Comparison of ENCODE assay signal across 8 cellular contexts in genomic region chr6:42339991-42340401, GRCh38.
A peak's percentile ranks its signal among the peaks of the same experiment; 100 is the strongest.
DNase-seq lines count a peak whose midpoint lies in the region; ATAC-seq and TF ChIP-seq lines count a peak whose summit lies in the region.

No MANE protein-coding gene starts in this region.

- peaks cover 48% of the 10 kb centered on the region for H3K4me1 Mint-ChIP-seq in activated T-cell treated with anti-CD3 and anti-CD28 coated beads, Interleukin-2, amount 50 U/mL, for 4 hours (ENCODE audit: low read depth)

- no peaks in the 10 kb centered on the region for H4K20me1 ChIP-seq in hepatocyte (ENCODE audit: insufficient read depth, poor library complexity, severe bottlenecking)

- ATAC-seq in HG03039 (IDR thresholded peaks at IDR 0.05; ENCODE audit: unreplicated experiment) (peak; percentile 65), HG03354 (IDR thresholded peaks at IDR 0.05; ENCODE audit: poor library complexity, severe bottlenecking, unreplicated experiment) (no peak)
- peak; percentile 95 for ATAC-seq in activated T-cell treated with anti-CD3 and anti-CD28 coated beads, Interleukin-2, amount 50 U/mL, for 4 hours

- H3K4me3 Mint-ChIP-seq in activated T-cell treated with anti-CD3 and anti-CD28 coated beads, Interleukin-2, amount 50 U/mL, for 4 hours: peak overlapping the region; percentile 14

- 90% methylated on average over 2 of the region's 2 CpGs for WGBS in hepatocyte (ENCODE audit: low lambda C conversion rate, missing lambda C conversion rate)

- H3K27me3 ChIP-seq in hepatocyte: no peaks in the 10 kb centered on the region

- no peak overlapping the region for H3K4me2 ChIP-seq in hepatocyte

- no peak overlapping the region for H3K4me3 ChIP-seq in hepatocyte

- no peak overlapping the region for H2AFZ ChIP-seq in hepatocyte

- H3K9me3 ChIP-seq in hepatocyte (ENCODE audit: low read depth): no peaks in the 10 kb centered on the region

- peaks cover 9% of the 10 kb centered on the region for H3K36me3 Mint-ChIP-seq in activated T-cell treated with anti-CD3 and anti-CD28 coated beads, Interleukin-2, amount 50 U/mL, for 4 hours (ENCODE audit: insufficient read depth)

- no peaks in the 10 kb centered on the region for H3K9me3 Mint-ChIP-seq in activated T-cell treated with anti-CD3 and anti-CD28 coated beads, Interleukin-2, amount 50 U/mL, for 4 hours

- no peaks in the 10 kb centered on the region for H3K36me3 ChIP-seq in hepatocyte (replicated peaks; ENCODE audit: insufficient read depth, low read depth)

- peaks cover 17% of the 10 kb centered on the region for H3K79me2 ChIP-seq in hepatocyte

- no peak for TF ChIP-seq CTCF in hepatocyte (IDR thresholded peaks at IDR 0.05; ENCODE audit: poor library complexity)

- no peaks in the 10 kb centered on the region for H3K27me3 Mint-ChIP-seq in activated T-cell treated with anti-CD3 and anti-CD28 coated beads, Interleukin-2, amount 50 U/mL, for 4 hours (ENCODE audit: low read depth)

- peak; percentile 67 for DNase-seq in activated CD4-positive, alpha-beta T cell treated with anti-CD3 and anti-CD28 coated beads for 48 hours
- no peak for DNase-seq in activated CD4-positive, alpha-beta T cell treated with anti-CD3 and anti-CD28 coated beads for 1 hour
- no peak for DNase-seq in activated T-cell treated with anti-CD3 and anti-CD28 coated beads, Interleukin-2, amount 50 U/mL, for 4 hours
- peak; percentile 65 for DNase-seq in stimulated activated CD8-positive, alpha-beta memory T cell treated with anti-CD3 and anti-CD28 coated beads, Interleukin-4, amount 100 ng/mL, for 48 hours
- no peak for DNase-seq in DMS79 treated with DMSO at 0.1 percent for 48 hours (lab: John Stamatoyannopoulos, UW)
- DNase-seq in hepatocyte (ENCODE audit: low spot score): no peak

- no peak overlapping the region for H3K27ac ChIP-seq in hepatocyte

- no peaks in the 10 kb centered on the region for H3K9me2 ChIP-seq in hepatocyte (replicated peaks; ENCODE audit: insufficient read depth)

- H3K4me1 ChIP-seq in hepatocyte (ENCODE audit: insufficient read depth): peaks cover 15% of the 10 kb centered on the region

Comparison
In these comparisons a context has a peak if more than half of its experiments do, and no peak if none do; other contexts are left out.
1. DNase-seq: peak in activated CD4-positive, alpha-beta T cell treated with anti-CD3 and anti-CD28 coated beads for 48 hours (single experiment) and stimulated activated CD8-positive, alpha-beta memory T cell treated with anti-CD3 and anti-CD28 coated beads, Interleukin-4, amount 100 ng/mL, for 48 hours (single experiment); none in activated CD4-positive, alpha-beta T cell treated with anti-CD3 and anti-CD28 coated beads for 1 hour (single experiment), activated T-cell treated with anti-CD3 and anti-CD28 coated beads, Interleukin-2, amount 50 U/mL, for 4 hours (single experiment), DMS79 treated with DMSO at 0.1 percent for 48 hours (single experiment) and hepatocyte (single experiment).